1 cellular context compared by ENCODE assay signal in genomic region chr4:168384437-168385141, GRCh38.
A peak's percentile ranks its signal among the peaks of the same experiment; 100 is the strongest.
TF ChIP-seq lines count a peak whose summit lies in the region.

No MANE protein-coding gene starts in this region.

TF ChIP-seq in K562, 482 proteins besides CTCF, POLR2A, EP300 and RAD21 (continued from another document and continues in another):
- TF ChIP-seq, protein P1, sequence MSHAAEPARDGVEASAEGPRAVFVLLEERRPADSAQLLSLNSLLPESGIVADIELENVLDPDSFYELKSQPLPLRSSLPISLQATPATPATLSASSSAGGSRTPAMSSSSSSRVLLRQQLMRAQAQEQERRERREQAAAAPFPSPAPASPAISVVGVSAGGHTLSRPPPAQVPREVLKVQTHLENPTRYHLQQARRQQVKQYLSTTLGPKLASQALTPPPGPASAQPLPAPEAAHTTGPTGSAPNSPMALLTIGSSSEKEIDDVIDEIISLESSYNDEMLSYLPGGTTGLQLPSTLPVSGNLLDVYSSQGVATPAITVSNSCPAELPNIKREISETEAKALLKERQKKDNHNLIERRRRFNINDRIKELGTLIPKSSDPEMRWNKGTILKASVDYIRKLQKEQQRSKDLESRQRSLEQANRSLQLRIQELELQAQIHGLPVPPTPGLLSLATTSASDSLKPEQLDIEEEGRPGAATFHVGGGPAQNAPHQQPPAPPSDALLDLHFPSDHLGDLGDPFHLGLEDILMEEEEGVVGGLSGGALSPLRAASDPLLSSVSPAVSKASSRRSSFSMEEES (CRISPR knock-in tag; IDR thresholded peaks at IDR 0.05): no peak
- TF ChIP-seq SOX6 (IDR thresholded peaks at IDR 0.05): peak; percentile 90
- TF ChIP-seq SMAD4 (CRISPR knock-in tag; conservative IDR thresholded peaks at IDR 0.05): peak; percentile 68
- peak; percentile 69 for TF ChIP-seq TCF3 (CRISPR knock-in tag; IDR thresholded peaks at IDR 0.05)
- 0 out of 2 replicates have a peak, but pooled peaks have one; percentile 36 for TF ChIP-seq HMBOX1 (IDR thresholded peaks at IDR 0.05)
- peak; percentile 89 for TF ChIP-seq ARID1B (IDR thresholded peaks at IDR 0.05)
- no peak for TF ChIP-seq TCFL5 (CRISPR knock-in tag; conservative IDR thresholded peaks at IDR 0.05)
- TF ChIP-seq ZNF766 (CRISPR knock-in tag; conservative IDR thresholded peaks at IDR 0.05): 0 out of 2 replicates have a peak, but pooled peaks have one; percentile 42
- peak; percentile 62; the same call in 1 of the 2 replicates for TF ChIP-seq ZNF395 (CRISPR knock-in tag; IDR thresholded peaks at IDR 0.05)
- TF ChIP-seq SMARCE1 (IDR thresholded peaks at IDR 0.05): peak; percentile 52; the same call in 1 of the 2 replicates
- peak; percentile 89 for TF ChIP-seq MEIS2 (IDR thresholded peaks at IDR 0.05; ENCODE audit: partially characterized antibody)
- peak; percentile 28; the same call in 1 of the 2 replicates for TF ChIP-seq NFIC (IDR thresholded peaks at IDR 0.05)
- TF ChIP-seq GABPB1 (CRISPR knock-in tag; IDR thresholded peaks at IDR 0.05): no peak
- no peak for TF ChIP-seq RBM14 (IDR thresholded peaks at IDR 0.05; ENCODE audit: borderline replicate concordance, insufficient read depth, low read depth, low read length)
- peak; percentile 58 for TF ChIP-seq CCNT2 (IDR thresholded peaks at IDR 0.05; ENCODE audit: borderline replicate concordance, extremely low read depth, insufficient read length, low read depth, low read length)
- TF ChIP-seq ZNF584 (CRISPR knock-in tag; IDR thresholded peaks at IDR 0.05; ENCODE audit: low read depth): 0 out of 2 replicates have a peak, but pooled peaks have one; percentile 63
- no peak for TF ChIP-seq NR4A1 (CRISPR knock-in tag; IDR thresholded peaks at IDR 0.05)
- peak; percentile 72; the same call in 1 of the 2 replicates for TF ChIP-seq NR4A1 (tag; IDR thresholded peaks at IDR 0.05)
- TF ChIP-seq, protein P2, sequence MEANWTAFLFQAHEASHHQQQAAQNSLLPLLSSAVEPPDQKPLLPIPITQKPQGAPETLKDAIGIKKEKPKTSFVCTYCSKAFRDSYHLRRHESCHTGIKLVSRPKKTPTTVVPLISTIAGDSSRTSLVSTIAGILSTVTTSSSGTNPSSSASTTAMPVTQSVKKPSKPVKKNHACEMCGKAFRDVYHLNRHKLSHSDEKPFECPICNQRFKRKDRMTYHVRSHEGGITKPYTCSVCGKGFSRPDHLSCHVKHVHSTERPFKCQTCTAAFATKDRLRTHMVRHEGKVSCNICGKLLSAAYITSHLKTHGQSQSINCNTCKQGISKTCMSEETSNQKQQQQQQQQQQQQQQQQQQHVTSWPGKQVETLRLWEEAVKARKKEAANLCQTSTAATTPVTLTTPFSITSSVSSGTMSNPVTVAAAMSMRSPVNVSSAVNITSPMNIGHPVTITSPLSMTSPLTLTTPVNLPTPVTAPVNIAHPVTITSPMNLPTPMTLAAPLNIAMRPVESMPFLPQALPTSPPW (CRISPR knock-in tag; IDR thresholded peaks at IDR 0.05): peak; percentile 57
- no peak for TF ChIP-seq HMGN3 (IDR thresholded peaks at IDR 0.05; ENCODE audit: borderline replicate concordance, extremely low read depth, insufficient read length, low read depth, low read length)
- TF ChIP-seq, protein P3, sequence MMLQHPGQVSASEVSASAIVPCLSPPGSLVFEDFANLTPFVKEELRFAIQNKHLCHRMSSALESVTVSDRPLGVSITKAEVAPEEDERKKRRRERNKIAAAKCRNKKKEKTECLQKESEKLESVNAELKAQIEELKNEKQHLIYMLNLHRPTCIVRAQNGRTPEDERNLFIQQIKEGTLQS (IDR thresholded peaks at IDR 0.05): peak; percentile 77
- TF ChIP-seq, protein P3 (CRISPR knock-in tag; conservative IDR thresholded peaks at IDR 0.05): no peak; the same call in 1 of the 2 replicates
- TF ChIP-seq, protein P4, sequence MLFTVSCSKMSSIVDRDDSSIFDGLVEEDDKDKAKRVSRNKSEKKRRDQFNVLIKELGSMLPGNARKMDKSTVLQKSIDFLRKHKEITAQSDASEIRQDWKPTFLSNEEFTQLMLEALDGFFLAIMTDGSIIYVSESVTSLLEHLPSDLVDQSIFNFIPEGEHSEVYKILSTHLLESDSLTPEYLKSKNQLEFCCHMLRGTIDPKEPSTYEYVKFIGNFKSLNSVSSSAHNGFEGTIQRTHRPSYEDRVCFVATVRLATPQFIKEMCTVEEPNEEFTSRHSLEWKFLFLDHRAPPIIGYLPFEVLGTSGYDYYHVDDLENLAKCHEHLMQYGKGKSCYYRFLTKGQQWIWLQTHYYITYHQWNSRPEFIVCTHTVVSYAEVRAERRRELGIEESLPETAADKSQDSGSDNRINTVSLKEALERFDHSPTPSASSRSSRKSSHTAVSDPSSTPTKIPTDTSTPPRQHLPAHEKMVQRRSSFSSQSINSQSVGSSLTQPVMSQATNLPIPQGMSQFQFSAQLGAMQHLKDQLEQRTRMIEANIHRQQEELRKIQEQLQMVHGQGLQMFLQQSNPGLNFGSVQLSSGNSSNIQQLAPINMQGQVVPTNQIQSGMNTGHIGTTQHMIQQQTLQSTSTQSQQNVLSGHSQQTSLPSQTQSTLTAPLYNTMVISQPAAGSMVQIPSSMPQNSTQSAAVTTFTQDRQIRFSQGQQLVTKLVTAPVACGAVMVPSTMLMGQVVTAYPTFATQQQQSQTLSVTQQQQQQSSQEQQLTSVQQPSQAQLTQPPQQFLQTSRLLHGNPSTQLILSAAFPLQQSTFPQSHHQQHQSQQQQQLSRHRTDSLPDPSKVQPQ (CRISPR knock-in tag; IDR thresholded peaks at IDR 0.05; ENCODE audit: borderline replicate concordance): no peak
- TF ChIP-seq HMG20A (CRISPR knock-in tag; conservative IDR thresholded peaks at IDR 0.05): no peak
- TF ChIP-seq KLF16 (IDR thresholded peaks at IDR 0.05): peak; percentile 62; the same call in 1 of the 2 replicates
- TF ChIP-seq JUND (IDR thresholded peaks at IDR 0.05; ENCODE audit: borderline replicate concordance, low read depth, low read length): peak; percentile 76
- peak; percentile 83; the same call in 2 of the 3 replicates for TF ChIP-seq JUND (tag; IDR thresholded peaks at IDR 0.05; ENCODE audit: borderline replicate concordance, low read depth, low read length)
- TF ChIP-seq NFYB (IDR thresholded peaks at IDR 0.05; ENCODE audit: extremely low read depth, insufficient read length): no peak
- TF ChIP-seq GTF2A2 (tag; IDR thresholded peaks at IDR 0.05): no peak
- TF ChIP-seq ARID2 (IDR thresholded peaks at IDR 0.05): no peak
- TF ChIP-seq CBFA2T3 (IDR thresholded peaks at IDR 0.05): peak; percentile 85
- TF ChIP-seq ZBTB11 (CRISPR knock-in tag; IDR thresholded peaks at IDR 0.05): 0 out of 6 replicates have a peak, but pooled peaks of 1 of the 3 experiments have one; percentile 56
- TF ChIP-seq SAP30 (IDR thresholded peaks at IDR 0.05; ENCODE audit: borderline replicate concordance, insufficient read depth, low read depth, low read length, poor library complexity, severe bottlenecking): no peak
- 0 out of 2 replicates have a peak, but pooled peaks have one; percentile 36 for TF ChIP-seq PML (IDR thresholded peaks at IDR 0.05; ENCODE audit: low read length)
- no peak for TF ChIP-seq SMAD1 (IDR thresholded peaks at IDR 0.05; ENCODE audit: low read depth, low read length, partially characterized antibody)
- TF ChIP-seq ESRRB (CRISPR knock-in tag; IDR thresholded peaks at IDR 0.05; ENCODE audit: borderline replicate concordance): no peak
- no peak for TF ChIP-seq THRAP3 (IDR thresholded peaks at IDR 0.05; ENCODE audit: borderline replicate concordance)
- no peak for TF ChIP-seq HDGF (IDR thresholded peaks at IDR 0.05)
- TF ChIP-seq, protein P5, sequence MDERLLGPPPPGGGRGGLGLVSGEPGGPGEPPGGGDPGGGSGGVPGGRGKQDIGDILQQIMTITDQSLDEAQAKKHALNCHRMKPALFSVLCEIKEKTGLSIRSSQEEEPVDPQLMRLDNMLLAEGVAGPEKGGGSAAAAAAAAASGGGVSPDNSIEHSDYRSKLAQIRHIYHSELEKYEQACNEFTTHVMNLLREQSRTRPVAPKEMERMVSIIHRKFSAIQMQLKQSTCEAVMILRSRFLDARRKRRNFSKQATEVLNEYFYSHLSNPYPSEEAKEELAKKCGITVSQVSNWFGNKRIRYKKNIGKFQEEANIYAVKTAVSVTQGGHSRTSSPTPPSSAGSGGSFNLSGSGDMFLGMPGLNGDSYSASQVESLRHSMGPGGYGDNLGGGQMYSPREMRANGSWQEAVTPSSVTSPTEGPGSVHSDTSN (CRISPR knock-in tag; IDR thresholded peaks at IDR 0.05; ENCODE audit: low read depth): no peak
- TF ChIP-seq, protein P5 (tag; conservative IDR thresholded peaks at IDR 0.05; ENCODE audit: low read depth): peak; percentile 89
- peak; percentile 71 to 73 for TF ChIP-seq KDM1A (IDR thresholded peaks at IDR 0.05)
- peak; percentile 65; the same call in 1 of the 2 replicates for TF ChIP-seq SMARCC2 (IDR thresholded peaks at IDR 0.05; ENCODE audit: low read depth)
- no peak for TF ChIP-seq SIX5 (IDR thresholded peaks at IDR 0.05; ENCODE audit: borderline replicate concordance in 1 of 2, insufficient read depth in 1 of 2, low read depth in 1 of 2, low read length in 2 of 2)
- TF ChIP-seq IFI16 (CRISPR knock-in tag; IDR thresholded peaks at IDR 0.05): no peak
- no peak for TF ChIP-seq CC2D1A (IDR thresholded peaks at IDR 0.05)
- TF ChIP-seq, protein P6, sequence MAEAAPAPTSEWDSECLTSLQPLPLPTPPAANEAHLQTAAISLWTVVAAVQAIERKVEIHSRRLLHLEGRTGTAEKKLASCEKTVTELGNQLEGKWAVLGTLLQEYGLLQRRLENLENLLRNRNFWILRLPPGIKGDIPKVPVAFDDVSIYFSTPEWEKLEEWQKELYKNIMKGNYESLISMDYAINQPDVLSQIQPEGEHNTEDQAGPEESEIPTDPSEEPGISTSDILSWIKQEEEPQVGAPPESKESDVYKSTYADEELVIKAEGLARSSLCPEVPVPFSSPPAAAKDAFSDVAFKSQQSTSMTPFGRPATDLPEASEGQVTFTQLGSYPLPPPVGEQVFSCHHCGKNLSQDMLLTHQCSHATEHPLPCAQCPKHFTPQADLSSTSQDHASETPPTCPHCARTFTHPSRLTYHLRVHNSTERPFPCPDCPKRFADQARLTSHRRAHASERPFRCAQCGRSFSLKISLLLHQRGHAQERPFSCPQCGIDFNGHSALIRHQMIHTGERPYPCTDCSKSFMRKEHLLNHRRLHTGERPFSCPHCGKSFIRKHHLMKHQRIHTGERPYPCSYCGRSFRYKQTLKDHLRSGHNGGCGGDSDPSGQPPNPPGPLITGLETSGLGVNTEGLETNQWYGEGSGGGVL (CRISPR knock-in tag; IDR thresholded peaks at IDR 0.05): no peak
- no peak for TF ChIP-seq ZNF785 (CRISPR knock-in tag; IDR thresholded peaks at IDR 0.05)
- TF ChIP-seq TAL1 (IDR thresholded peaks at IDR 0.05): peak; percentile 80
- peak; percentile 57; the same call in 1 of the 2 replicates for TF ChIP-seq JUN (IDR thresholded peaks at IDR 0.05; ENCODE audit: borderline replicate concordance, low read depth, low read length)
- TF ChIP-seq JUN (CRISPR knock-in tag; IDR thresholded peaks at IDR 0.05; ENCODE audit: borderline replicate concordance): no peak
- peak; percentile 62 for TF ChIP-seq MAFG (tag; conservative IDR thresholded peaks at IDR 0.05)
